ENCODE assay signal across 5 cellular contexts in genomic region chr2:29557268-29557667, GRCh38.
"Had no signal": no experiment of that assay in that cellular context is flagged by ENCODE, and none has a peak within 500 bp of the region (broad histone marks: within the 10 kb centered on the region; RNA-seq: fewer than 3 reads in every experiment).

No MANE protein-coding gene starts in this region.

- ATAC-seq: HepG2, K562 had no signal

- H3K27ac ChIP-seq: HL-60 had no signal

- DNase-seq: IMR-90, KBM-7 had no signal

- H3K4me3 ChIP-seq: K562 had no signal
